In genomic region chr20:645318-646106, GRCh38 we compare ENCODE assay signal across 8 cellular contexts. TPM values are rescaled to one million over a fixed set of nuclear protein-coding genes. Genes with fewer than 3 reads are reported as not detected.
A peak's percentile ranks its signal among the peaks of the same experiment; 100 is the strongest.
DNase-seq lines count a peak whose midpoint lies in the region; ATAC-seq and TF ChIP-seq lines count a peak whose summit lies in the region.

No MANE protein-coding gene starts in this region.

- H3K36me3 Mint-ChIP-seq in GM23338 (ENCODE audit: low read depth), result peaks cover 40% of the 10 kb centered on the region

- peaks cover 15% of the 10 kb centered on the region; the same call in 1 of the 2 replicates for H3F3A ChIP-seq in GM23338 (replicated peaks; ENCODE audit: low read depth)

- no peaks in the 10 kb centered on the region; the same call in 1 of the 2 replicates for H4K20me1 ChIP-seq in GM23338 (replicated peaks; ENCODE audit: insufficient read depth)

- no peaks in the 10 kb centered on the region for H3K79me2 ChIP-seq in GM23338 (replicated peaks; ENCODE audit: insufficient read depth)

- H3K27me3 Mint-ChIP-seq in GM23338 (ENCODE audit: insufficient read depth, low read depth, poor library complexity), result peaks cover 22% of the 10 kb centered on the region

- H3K4me2 ChIP-seq in GM23338, result no peak overlapping the region

- no peak overlapping the region for H3K4me3 ChIP-seq in GM23338

- H3K27ac ChIP-seq in GM23338 (ENCODE audit: low read depth), result 0 out of 2 replicates have a peak overlapping the region, but pooled peaks have one; percentile 15

- H2AFZ ChIP-seq in GM23338, result no peak overlapping the region

- no peaks in the 10 kb centered on the region for H3K9me2 ChIP-seq in GM23338 (ENCODE audit: insufficient read depth)

- no peaks in the 10 kb centered on the region for H3K27me3 ChIP-seq in GM23338 (ENCODE audit: insufficient read depth)

- no peak overlapping the region for H3K27ac Mint-ChIP-seq in GM23338

- peak; percentile 92 to 97 for TF ChIP-seq CTCF in GM23338 (conservative IDR thresholded peaks at IDR 0.05; ENCODE audit: low read depth in 2 of 2)

- H3K36me3 ChIP-seq in GM23338 (ENCODE audit: insufficient read depth), result no peaks in the 10 kb centered on the region

- 0 out of 2 replicates have a peak, but pooled peaks cover 4% of the 10 kb centered on the region for H3K4me1 ChIP-seq in GM23338 (ENCODE audit: insufficient read depth)

- peaks cover 11% of the 10 kb centered on the region for H3K4me1 Mint-ChIP-seq in GM23338

- no peak overlapping the region for H3K4me3 Mint-ChIP-seq in GM23338

- ATAC-seq in GM23338 (peak; percentile 88), GM18520 (IDR thresholded peaks at IDR 0.05; ENCODE audit: unreplicated experiment) (no peak)

- DNase-seq in DMS 273 (lab: John Stamatoyannopoulos, UW; ENCODE audit: unreplicated experiment), result peak; percentile 89
- DNase-seq in GM23338 (ENCODE audit: low spot score), result peak; percentile 87
- DNase-seq in NCI-H1417 (lab: John Stamatoyannopoulos, UW), result peak; percentile 45 to 74 (median 62)
- peak; percentile 52 for DNase-seq in T-helper 9 cell
- DNase-seq in astrocyte of the hippocampus (ENCODE audit: low read depth, low spot score), result peak; percentile 85
- peak in 45 of 51 donors; percentile 6 to 78 (median 45) for DNase-seq in hypothalamus (lab: John Stamatoyannopoulos, UW)
- DNase-seq in stimulated activated CD4-positive, alpha-beta T cell treated with anti-CD3 and anti-CD28 coated beads, Interleukin-12 subunit alpha, Interleukin-12 subunit beta, amount 100 ng/mL, for 24 hours (ENCODE audit: low read depth in 2 of 2), result peak; percentile 42 to 71

- peaks cover 13% of the 10 kb centered on the region; the same call in 2 of the 3 replicates for H3K9me3 Mint-ChIP-seq in GM23338

TF ChIP-seq in GM23338, 12 proteins besides CTCF, POLR2A, EP300 and RAD21:
- TF ChIP-seq NANOG (IDR thresholded peaks at IDR 0.05; ENCODE audit: borderline replicate concordance) (no peak), JUNB (IDR thresholded peaks at IDR 0.05; ENCODE audit: unreplicated experiment) (no peak), CREB1 (CRISPR knock-in tag; IDR thresholded peaks at IDR 0.05; ENCODE audit: low read depth) (no peak), ETS1 (IDR thresholded peaks at IDR 0.05) (peak; percentile 72; the same call in 1 of the 2 replicates), REST (IDR thresholded peaks at IDR 0.05; ENCODE audit: unreplicated experiment) (no peak)

RNA-seq across cellular contexts. Expression of gene SRXN1, which starts 7.5 kb away (rescaled TPM):
- total RNA-seq in GM23338 (2014; rRNA removed; shearing (Covaris generic)), result 18.6 and 26.6 TPM in 2 replicates
- polyA plus RNA-seq in GM23338 (2016; fragmentation: Nextera tagmentation; extraction: Ambion mirVana), result 8.0 and 8.4 TPM in 2 replicates

RNA-seq across cellular contexts. Expression of gene SCRT2, which starts 30.1 kb away (rescaled TPM):
- total RNA-seq in GM23338 (2014; rRNA removed; shearing (Covaris generic)), result 0.31 and 0.35 TPM in 2 replicates
- 0.28 TPM in 1 of 2 replicates, not detected in the other for polyA plus RNA-seq in GM23338 (2016; fragmentation: Nextera tagmentation; extraction: Ambion mirVana)

RNA-seq across cellular contexts. Expression of gene TCF15, which starts 35.4 kb away (rescaled TPM):
- total RNA-seq in GM23338 (2014; rRNA removed; shearing (Covaris generic)), result 2.0 and 3.8 TPM in 2 replicates
- polyA plus RNA-seq in GM23338 (2016; fragmentation: Nextera tagmentation; extraction: Ambion mirVana), result 4.0 and 4.2 TPM in 2 replicates
